In the genomic region with DNA sequence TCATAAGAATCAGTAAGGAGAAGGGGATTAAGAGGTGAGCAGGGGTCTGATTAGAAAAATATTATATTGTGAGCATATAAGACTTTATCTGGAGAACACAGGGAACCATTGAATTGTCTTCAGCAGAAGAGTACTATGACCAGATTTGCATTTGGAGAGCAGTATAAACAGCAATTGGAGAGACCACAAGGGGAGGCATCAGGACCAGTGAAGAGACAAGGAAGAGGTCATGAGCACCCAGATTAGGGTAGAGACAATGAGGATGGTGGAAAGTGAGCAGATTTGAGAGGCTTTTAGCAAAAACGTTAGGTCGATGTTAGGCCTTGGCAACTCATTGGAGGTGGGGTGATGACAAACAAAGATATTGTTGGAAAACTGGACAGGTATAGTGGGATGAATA, we compare ENCODE assay signal across 33 cellular contexts. TPM values are rescaled to one million over a fixed set of nuclear protein-coding genes. Genes with fewer than 3 reads are reported as not detected.
"Had no signal": no experiment of that assay in that cellular context is flagged by ENCODE, and none has a peak within 500 bp of the region (broad histone marks: within the 10 kb centered on the region; RNA-seq: fewer than 3 reads in every experiment).

No MANE protein-coding gene starts in this region.

- H3K27me3 ChIP-seq: adrenal gland, body of pancreas, breast epithelium had no signal

- H3K36me3 ChIP-seq: adrenal gland, breast epithelium had no signal

- H3K4me3 ChIP-seq: adrenal gland, body of pancreas, breast epithelium, PC-9 had no signal

- H2AFZ ChIP-seq: PC-9 had no signal

- H3K4me3 Mint-ChIP-seq: activated CD4-positive, alpha-beta memory T cell treated with anti-CD3 and anti-CD28 coated beads for 36 hours; activated naive CD4-positive, alpha-beta T cell treated with anti-CD3 and anti-CD28 coated beads for 36 hours; activated T-cell treated with anti-CD3 and anti-CD28 coated beads, Interleukin-2, amount 50 U/mL, for 4 hours; activated T-helper 1 cell treated with anti-CD3 and anti-CD28 coated beads, Interleukin-12 subunit alpha, Interleukin-12 subunit beta, Interleukin-2, Interleukin-4 antibody, amounts not matched to agents 30 ng/mL and 10 ng/mL and 1 ng/mL, durations not matched to agents 14 hours and 24 hours and 36 hours had no signal

- H3K9ac ChIP-seq: KMS-11 had no signal

- DNase-seq: activated CD4-positive, alpha-beta memory T cell treated with anti-CD3 and anti-CD28 coated beads for 36 hours; activated CD4-positive, alpha-beta T cell treated with anti-CD3 and anti-CD28 coated beads for 4 hours; activated CD4-positive, alpha-beta T cell treated with anti-CD3 and anti-CD28 coated beads, Interleukin-2, amount 50 U/mL, for 1 hour; activated CD8-positive, alpha-beta memory T cell treated with anti-CD3 and anti-CD28 coated beads, Interleukin-2, amount 50 U/mL, for 4 hours; activated gamma-delta T cell treated with Interleukin-2 at 50 U/mL for 16 hours; activated naive CD4-positive, alpha-beta T cell treated with anti-CD3 and anti-CD28 coated beads for 36 hours; activated T-cell treated with anti-CD3 and anti-CD28 coated beads for 4 hours; activated T-cell treated with anti-CD3 and anti-CD28 coated beads, Interleukin-2, amount 50 U/mL, for 4 hours; adrenal gland; body of pancreas; NCI-H1092 treated with DMSO at 0.1 percent for 48 hours; NCI-H1417 treated with DMSO at 0.1 percent for 48 hours; NCI-H187 treated with DMSO at 0.1 percent for 48 hours; NCI-H2081; NCI-H2171 treated with DMSO at 0.1 percent for 48 hours; NCI-H2227 treated with DMSO at 0.1 percent for 48 hours; NCI-H446; NCI-H510A treated with DMSO at 0.1 percent for 48 hours; NCI-H82; NK-92 treated with Interleukin-12 subunit alpha and Interleukin-12 subunit beta, amount 100 ng/mL, for 24 hours; PC-9; SIG-M5; SW 1271; T1000 had no signal

- H3K27ac Mint-ChIP-seq: activated CD4-positive, alpha-beta memory T cell treated with anti-CD3 and anti-CD28 coated beads for 36 hours; activated naive CD4-positive, alpha-beta T cell treated with anti-CD3 and anti-CD28 coated beads for 36 hours; activated naive CD4-positive, alpha-beta T cell treated with anti-CD3 and anti-CD28 coated beads, Interleukin-2, amount 50 U/mL, for 72 hours; activated T-helper 1 cell treated with anti-CD3 and anti-CD28 coated beads, Interleukin-12 subunit alpha, Interleukin-12 subunit beta, Interleukin-2, Interleukin-4 antibody, amounts not matched to agents 30 ng/mL and 10 ng/mL and 1 ng/mL, durations not matched to agents 14 hours and 24 hours and 36 hours had no signal

- H3K36me3 Mint-ChIP-seq: activated CD4-positive, alpha-beta memory T cell treated with anti-CD3 and anti-CD28 coated beads for 36 hours; activated naive CD4-positive, alpha-beta T cell treated with anti-CD3 and anti-CD28 coated beads, Interleukin-2, amount 50 U/mL, for 72 hours had no signal

- ATAC-seq: activated CD4-positive, CD25-positive, alpha-beta regulatory T cell treated with anti-CD3 and anti-CD28 coated beads, Interleukin-2, amount 50 U/mL, for 24 hours; activated naive CD4-positive, alpha-beta T cell treated with anti-CD3 and anti-CD28 coated beads, Interleukin-2, amount 50 U/mL, for 72 hours; activated T-cell treated with anti-CD3 and anti-CD28 coated beads, Interleukin-2, amount 50 U/mL, for 4 hours; body of pancreas; Right ventricle myocardium inferior had no signal

- H3K9me3 ChIP-seq: adrenal gland, body of pancreas, breast epithelium had no signal

- H3K9me3 Mint-ChIP-seq: activated CD4-positive, alpha-beta memory T cell treated with anti-CD3 and anti-CD28 coated beads for 36 hours; activated naive CD4-positive, alpha-beta T cell treated with anti-CD3 and anti-CD28 coated beads for 36 hours; activated T-cell treated with anti-CD3 and anti-CD28 coated beads, Interleukin-2, amount 50 U/mL, for 4 hours; activated T-helper 1 cell treated with anti-CD3 and anti-CD28 coated beads, Interleukin-12 subunit alpha, Interleukin-12 subunit beta, Interleukin-2, Interleukin-4 antibody, amounts not matched to agents 30 ng/mL and 10 ng/mL and 1 ng/mL, durations not matched to agents 14 hours and 24 hours and 36 hours had no signal

- H3K4me1 ChIP-seq: adrenal gland, body of pancreas, breast epithelium had no signal

- H3K4me2 ChIP-seq: KMS-11, PC-9 had no signal

- H3K27ac ChIP-seq: adrenal gland, body of pancreas, breast epithelium, KMS-11, PC-9, RWPE1 had no signal

RNA-seq across cellular contexts. Expression of a gene that starts 44.7 kb away (rescaled TPM):
- total RNA-seq: activated CD4-positive, alpha-beta memory T cell treated with anti-CD3 and anti-CD28 coated beads for 36 hours; activated naive CD4-positive, alpha-beta T cell treated with anti-CD3 and anti-CD28 coated beads for 36 hours; activated T-cell treated with anti-CD3 and anti-CD28 coated beads, Interleukin-2, amount 50 U/mL, for 4 hours; activated T-helper 1 cell treated with anti-CD3 and anti-CD28 coated beads, Interleukin-12 subunit alpha, Interleukin-12 subunit beta, Interleukin-2, Interleukin-4 antibody, amounts not matched to agents 30 ng/mL and 10 ng/mL and 1 ng/mL, durations not matched to agents 14 hours and 24 hours and 36 hours; T-helper 1 cell treated with Interleukin-12 subunit alpha and Interleukin-12 subunit beta and Interleukin-4 antibody, amounts not matched to agents 30 ng/mL and 1 ng/mL, for 36 hours; T-helper 2 cell treated with Interferon-gamma antibody and Interleukin-4, amounts not matched to agents 100 ng/mL and 5 ng/mL, for 36 hours had no signal
